In genomic region chr20:39066464-39066863, GRCh38 we compare ENCODE assay signal across 23 cellular contexts.
A peak's percentile ranks its signal among the peaks of the same experiment; 100 is the strongest.
DNase-seq lines count a peak whose midpoint lies in the region; ATAC-seq and TF ChIP-seq lines count a peak whose summit lies in the region.
"Had no signal": no experiment of that assay in that cellular context is flagged by ENCODE, and none has a peak within 500 bp of the region (broad histone marks: within the 10 kb centered on the region; RNA-seq: fewer than 3 reads in every experiment).

No MANE protein-coding gene starts in this region.

- H3K9ac ChIP-seq in SK-N-SH = no peak overlapping the region

- no peaks in the 10 kb centered on the region for H3K27me3 ChIP-seq in SK-N-SH (ENCODE audit: insufficient read depth)
- H3K27me3 ChIP-seq: upper lobe of left lung had no signal

- H4K20me1 ChIP-seq in SK-N-SH (ENCODE audit: insufficient read depth) = no peaks in the 10 kb centered on the region

- TF ChIP-seq RAD21 in SK-N-SH (IDR thresholded peaks at IDR 0.05; ENCODE audit: low read length) = no peak

- DNase-seq in SK-N-SH (peak; percentile 67), NCI-H748 (lab: John Stamatoyannopoulos, UW; ENCODE audit: unreplicated experiment) (peak; percentile 84), iPS DF 4.7 (ENCODE audit: extremely low read depth, low spot score) (peak; percentile 33), type B pancreatic cell (ENCODE audit: extremely low spot score, unreplicated experiment) (no peak), GM03348 (ENCODE audit: low spot score) (no peak), GM10248 (ENCODE audit: extremely low spot score) (no peak)
- DNase-seq: ACHN; activated CD4-positive, alpha-beta memory T cell treated with anti-CD3 and anti-CD28 coated beads for 36 hours; activated T-cell treated with anti-CD3 and anti-CD28 coated beads, Interleukin-2, amount 50 U/mL, for 48 hours; DMS79; hypothalamus; IMR-90; left cardiac atrium; right cardiac atrium; upper lobe of left lung had no signal

- H3K4me2 ChIP-seq in SK-N-SH = no peak overlapping the region

- 34% methylated on average over 6 of the region's 6 CpGs for WGBS in SK-N-SH (ENCODE audit: low lambda C conversion rate)

- peaks cover 4% of the 10 kb centered on the region for H3F3A ChIP-seq in SK-N-SH (replicated peaks; ENCODE audit: insufficient read depth)

- CTCF ChIA-PET in SK-N-SH (lab: Yijun Ruan, JAX) (interaction anchor here (1.2 to 12.4 kb wide), 3 partner anchors 8 to 17 kb away, joined by 4 to 117 read pairs (median 103); no protein-coding TSS in a partner anchor), GM10248 (lab: Yijun Ruan, JAX) (interaction anchor here (1.2 to 13.0 kb wide), 4 partner anchors 9 to 18 kb away, joined by 3 to 102 read pairs (median 40); no protein-coding TSS in a partner anchor)

- TF ChIP-seq CTCF in SK-N-SH (IDR thresholded peaks at IDR 0.05) (no peak), type B pancreatic cell (conservative IDR thresholded peaks at IDR 0.05) (peak; percentile 66), GM10248 (IDR thresholded peaks at IDR 0.05; ENCODE audit: control extremely low read depth, extremely low read depth, low read depth, missing control alignments) (no peak)

- H3K36me3 Mint-ChIP-seq in type B pancreatic cell = no peaks in the 10 kb centered on the region
- H3K36me3 Mint-ChIP-seq: activated CD4-positive, alpha-beta memory T cell treated with anti-CD3 and anti-CD28 coated beads for 36 hours; activated naive CD4-positive, alpha-beta T cell treated with anti-CD3 and anti-CD28 coated beads, Interleukin-2, amount 50 U/mL, for 24 hours; CD14-positive monocyte had no signal

- no peak overlapping the region for H2AFZ ChIP-seq in SK-N-SH (ENCODE audit: low read depth)

- H3K9me3 Mint-ChIP-seq in type B pancreatic cell = no peaks in the 10 kb centered on the region
- H3K9me3 Mint-ChIP-seq: T-helper 1 cell treated with Interleukin-12 subunit alpha and Interleukin-12 subunit beta and Interleukin-4 antibody, amounts not matched to agents 30 μg/mL and 1 μg/mL, for 36 hours had no signal

- no peak overlapping the region for H3K4me3 ChIP-seq in SK-N-SH (ENCODE audit: low read depth in 2 of 2, low read length in 1 of 2)
- H3K4me3 ChIP-seq: upper lobe of left lung had no signal

- no peak overlapping the region for H3K27ac ChIP-seq in SK-N-SH (ENCODE audit: low read depth in 2 of 2, low read length in 1 of 2)
- H3K27ac ChIP-seq: upper lobe of left lung, VCaP had no signal

- H3K27ac Mint-ChIP-seq in type B pancreatic cell = no peak overlapping the region
- H3K27ac Mint-ChIP-seq: activated CD4-positive, alpha-beta memory T cell treated with anti-CD3 and anti-CD28 coated beads for 36 hours; activated naive CD4-positive, alpha-beta T cell treated with anti-CD3 and anti-CD28 coated beads, Interleukin-2, amount 50 U/mL, for 24 hours; CD14-positive monocyte; stimulated activated naive CD8-positive, alpha-beta T cell treated with anti-CD3 and anti-CD28 coated beads, Interleukin-15, Interleukin-2, amounts not matched to agents 100 ng/mL and 50 ng/mL, for 24 hours; T-helper 1 cell treated with Interleukin-12 subunit alpha and Interleukin-12 subunit beta and Interleukin-4 antibody, amounts not matched to agents 30 μg/mL and 1 μg/mL, for 36 hours had no signal

- no peaks in the 10 kb centered on the region for H3K36me3 ChIP-seq in SK-N-SH (replicated peaks in 1 of 2; ENCODE audit: control insufficient read depth in 1 of 2, insufficient read depth in 2 of 2, low read length in 1 of 2)
- H3K36me3 ChIP-seq: upper lobe of left lung had no signal

- POLR2A ChIA-PET in SK-N-SH (lab: Yijun Ruan, JAX) (no interaction called here), GM10248 (lab: Yijun Ruan, JAX) (no interaction called here)

- H3K4me1 Mint-ChIP-seq in type B pancreatic cell (ENCODE audit: unreplicated experiment) = peaks cover 5% of the 10 kb centered on the region
- H3K4me1 Mint-ChIP-seq: activated naive CD4-positive, alpha-beta T cell treated with anti-CD3 and anti-CD28 coated beads, Interleukin-2, amount 50 U/mL, for 24 hours; CD14-positive monocyte had no signal

- no peaks in the 10 kb centered on the region for H3K9me2 ChIP-seq in SK-N-SH

- peaks cover 10% of the 10 kb centered on the region for H3K27me3 Mint-ChIP-seq in type B pancreatic cell

- no peaks in the 10 kb centered on the region for H3K79me2 ChIP-seq in SK-N-SH (ENCODE audit: insufficient read depth)

- no peaks in the 10 kb centered on the region; a peak in 2 of 4 replicates for H3K4me1 ChIP-seq in SK-N-SH (ENCODE audit: control insufficient read depth in 1 of 2, insufficient read depth in 2 of 2, low read depth in 1 of 2, low read length in 1 of 2)
- H3K4me1 ChIP-seq: upper lobe of left lung had no signal

- H3K9me3 ChIP-seq in SK-N-SH = no peaks in the 10 kb centered on the region

- TF ChIP-seq EP300 in SK-N-SH (IDR thresholded peaks at IDR 0.05; ENCODE audit: borderline replicate concordance in 1 of 2, low read depth in 1 of 2, low read length in 1 of 2) = no peak

- no peak overlapping the region for H3K4me3 Mint-ChIP-seq in type B pancreatic cell
- H3K4me3 Mint-ChIP-seq: activated CD4-positive, alpha-beta memory T cell treated with anti-CD3 and anti-CD28 coated beads for 36 hours; activated naive CD4-positive, alpha-beta T cell treated with anti-CD3 and anti-CD28 coated beads, Interleukin-2, amount 50 U/mL, for 24 hours; CD14-positive monocyte; stimulated activated naive CD8-positive, alpha-beta T cell treated with anti-CD3 and anti-CD28 coated beads, Interleukin-15, Interleukin-2, amounts not matched to agents 100 ng/mL and 50 ng/mL, for 24 hours; T-helper 1 cell treated with Interleukin-12 subunit alpha and Interleukin-12 subunit beta and Interleukin-4 antibody, amounts not matched to agents 30 μg/mL and 1 μg/mL, for 36 hours had no signal

- ATAC-seq in SK-N-SH treated with all-trans-retinoic acid at 6 μM for 48 hours (no peak), HG03135 (IDR thresholded peaks at IDR 0.05; ENCODE audit: unreplicated experiment) (no peak)
- ATAC-seq: left cardiac atrium, right cardiac atrium, Right ventricle myocardium inferior had no signal

TF ChIP-seq in SK-N-SH, 30 proteins besides CTCF, POLR2A, EP300 and RAD21 (continues in another document):
- TF ChIP-seq REST (IDR thresholded peaks at IDR 0.05; ENCODE audit: low read depth, low read length) = no peak
- no peak for TF ChIP-seq SIN3A (IDR thresholded peaks at IDR 0.05; ENCODE audit: borderline replicate concordance, low read depth, low read length)
- no peak for TF ChIP-seq MXI1 (IDR thresholded peaks at IDR 0.05; ENCODE audit: low read depth, low read length)

TF ChIP-seq in SK-N-SH treated with all-trans-retinoic acid at 6 μM for 48 hours, 23 proteins besides CTCF, POLR2A, EP300 and RAD21 (continues in another document):
- TF ChIP-seq CREB5 (CRISPR knock-in tag; IDR thresholded peaks at IDR 0.05; ENCODE audit: low read depth) = no peak
- TF ChIP-seq BACH2 (CRISPR knock-in tag; IDR thresholded peaks at IDR 0.05; ENCODE audit: borderline replicate concordance) = no peak
- TF ChIP-seq RARB (CRISPR knock-in tag; IDR thresholded peaks at IDR 0.05) = no peak
- TF ChIP-seq ZFP30 (CRISPR knock-in tag; IDR thresholded peaks at IDR 0.05) = no peak
- no peak for TF ChIP-seq PATZ1 (CRISPR knock-in tag; IDR thresholded peaks at IDR 0.05; ENCODE audit: borderline replicate concordance)
- TF ChIP-seq ZNF565 (CRISPR knock-in tag; conservative IDR thresholded peaks at IDR 0.05; ENCODE audit: low read depth) = no peak
- TF ChIP-seq TCF4 (CRISPR knock-in tag; IDR thresholded peaks at IDR 0.05; ENCODE audit: borderline replicate concordance) = no peak
- TF ChIP-seq ZNF70 (CRISPR knock-in tag; IDR thresholded peaks at IDR 0.05) = no peak
- TF ChIP-seq POU6F1 (CRISPR knock-in tag; IDR thresholded peaks at IDR 0.05; ENCODE audit: borderline replicate concordance, low read depth) = no peak
- no peak for TF ChIP-seq OSR1 (CRISPR knock-in tag; IDR thresholded peaks at IDR 0.05)
- no peak for TF ChIP-seq GLIS3 (CRISPR knock-in tag; IDR thresholded peaks at IDR 0.05)
- no peak for TF ChIP-seq CSDC2 (CRISPR knock-in tag; IDR thresholded peaks at IDR 0.05)
- TF ChIP-seq ZNF8 (CRISPR knock-in tag; IDR thresholded peaks at IDR 0.05) = no peak

Comparison
In these comparisons a context has a peak if more than half of its experiments do, and no peak if none do; other contexts are left out.
1. DNase-seq: peak in SK-N-SH (single experiment), NCI-H748 (single experiment) and iPS DF 4.7 (single experiment); none in type B pancreatic cell (single experiment), GM03348 (single experiment) and GM10248 (single experiment).